2 cellular contexts compared by ENCODE assay signal in genomic region chr20:51566594-51566993, GRCh38.
A peak's percentile ranks its signal among the peaks of the same experiment; 100 is the strongest.
TF ChIP-seq lines count a peak whose summit lies in the region.

No MANE protein-coding gene starts in this region.

TF ChIP-seq in HepG2, 621 proteins besides CTCF, POLR2A, EP300 and RAD21:
- TF ChIP-seq ZNF768 (CRISPR knock-in tag; IDR thresholded peaks at IDR 0.05) (peak; percentile 94), ZNF263 (CRISPR knock-in tag; IDR thresholded peaks at IDR 0.05) (no peak)

TF ChIP-seq in GM12878, 131 proteins besides CTCF, POLR2A, EP300 and RAD21:
- TF ChIP-seq SMC3 (IDR thresholded peaks at IDR 0.05; ENCODE audit: borderline replicate concordance, low read length) (no peak), EZH2 (IDR thresholded peaks at IDR 0.05; ENCODE audit: borderline replicate concordance, control insufficient read depth, low read depth, low read length) (no peak), RFX5 (IDR thresholded peaks at IDR 0.05; ENCODE audit: low read depth, low read length) (no peak), NFXL1 (IDR thresholded peaks at IDR 0.05; ENCODE audit: borderline replicate concordance) (0 out of 2 replicates have a peak, but pooled peaks have one; percentile 21)
